Comparison of ENCODE assay signal across 20 cellular contexts in the genomic region with DNA sequence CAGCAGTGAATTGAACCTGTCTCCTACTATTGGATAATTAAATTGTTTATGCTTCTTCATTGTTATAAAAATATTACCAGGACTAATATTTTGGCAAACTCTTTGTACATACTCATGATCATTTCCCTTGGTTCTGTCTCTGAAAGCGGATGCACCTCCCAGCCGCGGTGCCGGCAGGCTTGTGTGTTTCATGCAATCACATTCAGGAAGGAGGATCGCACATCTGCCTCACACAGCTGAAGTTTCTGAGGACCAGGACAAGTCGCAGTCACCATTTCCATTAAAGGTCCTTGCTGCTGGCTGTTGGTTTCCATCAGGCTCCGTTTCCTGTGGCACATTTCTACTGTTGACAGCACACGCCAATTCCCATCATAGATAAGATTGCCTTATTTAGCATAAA.
"Had no signal": no experiment of that assay in that cellular context is flagged by ENCODE, and none has a peak within 500 bp of the region (broad histone marks: within the 10 kb centered on the region; RNA-seq: fewer than 3 reads in every experiment).

No MANE protein-coding gene starts in this region.

- H3K4me3 Mint-ChIP-seq: effector memory CD8-positive, alpha-beta T cell; immature natural killer cell; naive B cell; natural killer cell treated with Interleukin-12 subunit alpha and Interleukin-12 subunit beta and Interleukin-15 and Interleukin-18, amount 100 ng/mL, for 72 hours; neural progenitor cell; stimulated activated memory B cell treated with anti-CD40 and anti-IgM and Interleukin-4, amounts not matched to agents 10 μg/mL and 1 μg/mL and 100 μg/mL, for 72 hours had no signal

- H3K4me1 Mint-ChIP-seq: immature natural killer cell; neural progenitor cell; stimulated activated memory B cell treated with anti-CD40 and anti-IgM and Interleukin-4, amounts not matched to agents 10 μg/mL and 1 μg/mL and 100 μg/mL, for 72 hours had no signal

- H3K27ac Mint-ChIP-seq: effector memory CD8-positive, alpha-beta T cell; immature natural killer cell; naive B cell; natural killer cell treated with Interleukin-12 subunit alpha and Interleukin-12 subunit beta and Interleukin-15 and Interleukin-18, amount 100 ng/mL, for 72 hours; neural progenitor cell; stimulated activated memory B cell treated with anti-CD40 and anti-IgM and Interleukin-4, amounts not matched to agents 10 μg/mL and 1 μg/mL and 100 μg/mL, for 72 hours had no signal

- H3K27me3 Mint-ChIP-seq: stimulated activated memory B cell treated with anti-CD40 and anti-IgM and Interleukin-4, amounts not matched to agents 10 μg/mL and 1 μg/mL and 100 μg/mL, for 72 hours had no signal

- H3K9me3 Mint-ChIP-seq: immature natural killer cell, neural progenitor cell had no signal

- H3K36me3 Mint-ChIP-seq: immature natural killer cell; naive B cell; natural killer cell treated with Interleukin-12 subunit alpha and Interleukin-12 subunit beta and Interleukin-15 and Interleukin-18, amount 100 ng/mL, for 72 hours; neural progenitor cell; stimulated activated memory B cell treated with anti-CD40 and anti-IgM and Interleukin-4, amounts not matched to agents 10 μg/mL and 1 μg/mL and 100 μg/mL, for 72 hours had no signal

- DNase-seq: effector memory CD8-positive, alpha-beta T cell; erythroblast; esophagus squamous epithelium; foreskin melanocyte; glutamatergic neuron; heart right ventricle; hippocampal formation; immature natural killer cell; islet precursor cell; left ventricle myocardium superior; lower lobe of right lung; mucosa of descending colon; naive B cell; spleen; stimulated activated CD4-positive, alpha-beta T cell treated with anti-CD3 and anti-CD28 coated beads, Interleukin-4, amount 100 ng/mL, for 4 hours; stimulated activated naive CD8-positive, alpha-beta T cell treated with anti-CD3 and anti-CD28 coated beads, Interleukin-15, Interleukin-2, amounts not matched to agents 100 U/mL and 50 U/mL, for 24 hours; upper lobe of left lung had no signal
